In the genomic region with DNA sequence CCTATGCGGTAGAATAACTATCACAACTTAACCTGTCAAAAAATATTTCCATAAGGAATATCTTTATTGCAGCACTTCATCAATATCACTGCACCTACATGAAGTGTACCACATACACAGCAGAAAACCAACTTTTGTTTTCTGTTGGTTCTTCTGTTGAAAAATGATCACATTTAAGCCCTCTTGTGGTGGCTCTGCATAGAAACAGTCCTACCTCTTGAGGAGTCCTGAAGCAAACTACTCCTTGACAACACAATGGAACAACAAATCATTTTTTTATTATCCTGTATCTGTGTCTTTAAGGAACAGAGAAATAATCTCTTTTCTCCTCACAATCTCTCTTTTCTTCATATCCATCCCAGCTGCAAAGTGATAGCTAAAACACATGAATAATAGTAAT, we compare ENCODE assay signal across 9 cellular contexts. TPM values are rescaled to one million over a fixed set of nuclear protein-coding genes. Genes with fewer than 3 reads are reported as not detected.
DNase-seq lines count a peak whose midpoint lies in the region; ATAC-seq, FAIRE-seq and TF ChIP-seq lines count a peak whose summit lies in the region.
"Had no signal": no experiment of that assay in that cellular context is flagged by ENCODE, and none has a peak within 500 bp of the region (broad histone marks: within the 10 kb centered on the region; RNA-seq: fewer than 3 reads in every experiment).

No MANE protein-coding gene starts in this region.

- no peak for FAIRE-seq in pancreas (lab: Jason Lieb, UNC)
- FAIRE-seq: colon had no signal

- no peak overlapping the region for H3K27ac ChIP-seq in pancreas

- H3K27me3 ChIP-seq in pancreas = no peaks in the 10 kb centered on the region

- H3K4me3 ChIP-seq in astrocyte of the spinal cord (ENCODE audit: low read depth, low read length) (no peak overlapping the region), pancreas (no peak overlapping the region)

- TF ChIP-seq CTCF in astrocyte of the spinal cord (IDR thresholded peaks at IDR 0.05; ENCODE audit: low read depth, low read length) (peak; percentile 63), pancreas (IDR thresholded peaks at IDR 0.05) (peak in 1 of 4 donors; percentile 12)

- peak; percentile 30 for DNase-seq in HuH-7 (ENCODE audit: low spot score)
- DNase-seq in astrocyte of the spinal cord (ENCODE audit: low read depth, low spot score) = peak; percentile 38
- peak; percentile 3 for DNase-seq in non-pigmented ciliary epithelial cell (ENCODE audit: low read depth)
- DNase-seq in NCI-H2107 (lab: John Stamatoyannopoulos, UW) = no peak
- no peak for DNase-seq in stimulated activated CD4-positive, alpha-beta T cell treated with anti-CD3 and anti-CD28 coated beads, Interleukin-2, amount 100 ng/mL, for 48 hours
- no peak for DNase-seq in pancreas

- in situ Hi-C loops in astrocyte of the spinal cord (cut with HindIII; ENCODE audit: low sequenced_read_pairs) = no loop called here

- 65 to 77% methylated on average over 1 of the region's 1 CpG for WGBS in pancreas, 2 donors

- intact Hi-C loops in pancreas (cut with DNase I) = no loop called here

- no peaks in the 10 kb centered on the region for H3K4me1 ChIP-seq in pancreas

- ATAC-seq in GM18498 (IDR thresholded peaks at IDR 0.05; ENCODE audit: unreplicated experiment) = peak; percentile 48
- ATAC-seq in GM21423 (IDR thresholded peaks at IDR 0.05; ENCODE audit: unreplicated experiment) = no peak
- ATAC-seq in pancreas = no peak

- H3K9me3 ChIP-seq in pancreas = no peaks in the 10 kb centered on the region

- no peaks in the 10 kb centered on the region for H3K36me3 ChIP-seq in pancreas

RNA-seq across cellular contexts. Expression of gene ATOH1, which starts 39.8 kb away (rescaled TPM):
- total RNA-seq in pancreas = not detected
- not detected for polyA plus RNA-seq in pancreas

Comparison
In these comparisons a context has a peak if more than half of its experiments do, and no peak if none do; other contexts are left out.
1. DNase-seq: peak in HuH-7 (single experiment), astrocyte of the spinal cord (single experiment) and non-pigmented ciliary epithelial cell (single experiment); none in NCI-H2107 (single experiment), stimulated activated CD4-positive, alpha-beta T cell treated with anti-CD3 and anti-CD28 coated beads, Interleukin-2, amount 100 ng/mL, for 48 hours (0 of 2) and pancreas (0 of 6).